17 cellular contexts compared by ENCODE assay signal in the genomic region with DNA sequence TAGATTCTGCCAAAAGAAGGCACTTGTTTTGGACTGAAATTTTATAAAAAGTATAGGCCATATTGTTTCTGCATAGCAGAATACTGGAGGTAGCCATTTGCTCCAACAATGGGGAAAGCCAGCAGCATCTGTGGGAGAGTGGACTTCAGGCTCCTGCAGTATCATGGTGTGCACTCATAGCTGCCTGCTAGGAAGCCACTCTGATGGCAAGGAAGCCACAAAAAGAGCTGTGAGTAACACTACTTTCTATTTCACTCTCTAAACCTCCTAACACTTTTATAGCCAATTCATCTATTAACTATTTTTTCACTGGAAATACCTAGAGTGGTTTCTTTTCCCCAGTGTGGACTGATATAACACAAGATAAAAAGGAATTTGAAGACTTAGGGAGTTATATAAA.
DNase-seq lines count a peak whose midpoint lies in the region; ATAC-seq, FAIRE-seq and TF ChIP-seq lines count a peak whose summit lies in the region.
"Had no signal": no experiment of that assay in that cellular context is flagged by ENCODE, and none has a peak within 500 bp of the region (broad histone marks: within the 10 kb centered on the region; RNA-seq: fewer than 3 reads in every experiment).

No MANE protein-coding gene starts in this region.

- SMC1A ChIA-PET in GM12878 (lab: Charles Lee; ENCODE audit: uncharacterized antibody, unreplicated experiment): interaction anchor here (1.2 to 3.5 kb wide), 7 partner anchors 11 to 54 kb away, joined by 3 to 28 read pairs (median 8); no protein-coding TSS in a partner anchor

- POLR2A ChIA-PET in GM12878 (lab: Charles Lee): no interaction called here

- H3K9ac ChIP-seq in GM12878 (ENCODE audit: control insufficient read depth, insufficient read depth, low read length): no peak overlapping the region

- H3K36me3 ChIP-seq in GM12878 (ENCODE audit: control insufficient read depth in 2 of 2, insufficient read depth in 2 of 2, low read length in 1 of 2) (no peaks in the 10 kb centered on the region), HAP-1 (replicated peaks) (no peaks in the 10 kb centered on the region), adrenal gland (replicated peaks in 1 of 2) (no peaks in the 10 kb centered on the region)

- H2AFZ ChIP-seq in GM12878 (ENCODE audit: control insufficient read depth, low read depth, low read length): no peak overlapping the region

- no peaks in the 10 kb centered on the region for H4K20me1 ChIP-seq in GM12878 (ENCODE audit: control insufficient read depth, insufficient read depth)

- H3K4me2 ChIP-seq in GM12878 (ENCODE audit: control insufficient read depth, insufficient read depth): no peak overlapping the region

- no TSS peak for BruUV-seq in GM12878 (replicated peaks; lab: Mats Ljungman, UMichigan)

- ATAC-seq in GM18502 (IDR thresholded peaks at IDR 0.05; ENCODE audit: poor library complexity, unreplicated experiment) (peak; percentile 59), GM18867 (IDR thresholded peaks at IDR 0.05; ENCODE audit: unreplicated experiment) (peak; percentile 72), HG02610 (IDR thresholded peaks at IDR 0.05; ENCODE audit: unreplicated experiment) (peak; percentile 91), GM12878 (peak; percentile 82)

- DNase-seq in GM12878 (ENCODE audit: low read depth, low spot score) (no peak), HAP-1 (ENCODE audit: low spot score in 2 of 2) (no peak), adrenal gland (no peak)
- DNase-seq in activated CD4-positive, CD25-positive, alpha-beta regulatory T cell (lab: John Stamatoyannopoulos, UW): no peak
- DNase-seq: Caco-2; CD4-positive, CD25-positive, alpha-beta regulatory T cell; EL; NCI-H187 treated with DMSO at 0.1 percent for 48 hours; NCI-H526 treated with DMSO at 0.1 percent for 48 hours; NK-92 treated with Interleukin-12 subunit alpha and Interleukin-12 subunit beta, amount 100 ng/mL, for 24 hours; OCI-M1; SIG-M5 had no signal

- H3K79me2 ChIP-seq in GM12878 (ENCODE audit: control insufficient read depth, insufficient read depth, low read length): no peaks in the 10 kb centered on the region

- no peak overlapping the region for H3K4me3 ChIP-seq in GM12878
- no peak overlapping the region for H3K4me3 ChIP-seq in HAP-1
- no peak overlapping the region for H3K4me3 ChIP-seq in adrenal gland

- in situ Hi-C loops in GM12878 (cut with MboI) (no loop called here), HAP-1 (cut with MboI; ENCODE audit: low sequenced_read_pairs) (no loop called here)

- TF ChIP-seq CTCF in GM12878 (IDR thresholded peaks at IDR 0.05 in 2 of 3, conservative IDR thresholded peaks at IDR 0.05 in 1 of 3; ENCODE audit: control insufficient read depth in 2 of 3, extremely low read depth in 1 of 3, insufficient read depth in 1 of 3, low read depth in 3 of 3, low read length in 3 of 3) (no peak), adrenal gland (IDR thresholded peaks at IDR 0.05) (no peak)

- no peak for TF ChIP-seq POLR2A in GM12878 (IDR thresholded peaks at IDR 0.05; ENCODE audit: low read depth, low read length)
- TF ChIP-seq POLR2A in adrenal gland (IDR thresholded peaks at IDR 0.05): no peak

- RAD21 ChIA-PET in GM12878 (lab: Charles Lee; ENCODE audit: unreplicated experiment): no interaction called here

- intact Hi-C loops in GM12878 (cut with micrococcal nuclease; ENCODE audit: unreplicated experiment) (no loop called here), adrenal gland (cut with DNase I) (no loop called here)

- no peak for FAIRE-seq in GM12878 (lab: Jason Lieb, UNC)
- FAIRE-seq: H1 had no signal

- H3K4me1 ChIP-seq in GM12878 (ENCODE audit: control insufficient read depth, insufficient read depth, low read length) (no peaks in the 10 kb centered on the region), HAP-1 (no peaks in the 10 kb centered on the region), adrenal gland (replicated peaks in 1 of 2) (no peaks in the 10 kb centered on the region)
- H3K4me1 ChIP-seq: Caco-2 had no signal

- H3K27ac ChIP-seq in GM12878 (ENCODE audit: control insufficient read depth, insufficient read depth) (no peak overlapping the region), adrenal gland (no peak overlapping the region)
- H3K27ac ChIP-seq: HL-60 had no signal

- CTCF ChIA-PET in GM12878 (lab: Yijun Ruan, JAX): interaction anchor here (1.5 kb wide), 1 partner anchor 15 kb away, joined by 3 read pairs; no protein-coding TSS in a partner anchor

- H3K27me3 ChIP-seq in GM12878 (replicated peaks in 1 of 2; ENCODE audit: control insufficient read depth in 2 of 2, insufficient read depth in 2 of 2, low read length in 1 of 2): no peaks in the 10 kb centered on the region
- no peaks in the 10 kb centered on the region for H3K27me3 ChIP-seq in HAP-1 (ENCODE audit: low read depth)
- no peaks in the 10 kb centered on the region for H3K27me3 ChIP-seq in adrenal gland

- H3K9me3 ChIP-seq in GM12878 (replicated peaks; ENCODE audit: control insufficient read depth, insufficient read depth, low read length) (no peaks in the 10 kb centered on the region), HAP-1 (no peaks in the 10 kb centered on the region), adrenal gland (replicated peaks in 1 of 3) (no peaks in the 10 kb centered on the region)
- H3K9me3 ChIP-seq: Caco-2 had no signal

- no peak for TF ChIP-seq EP300 in GM12878 (IDR thresholded peaks at IDR 0.05; ENCODE audit: borderline replicate concordance in 1 of 2, control insufficient read depth in 1 of 2, low read depth in 2 of 2, low read length in 2 of 2)

- no peak for TF ChIP-seq RAD21 in GM12878 (IDR thresholded peaks at IDR 0.05; ENCODE audit: insufficient read depth, low read depth, low read length)

TF ChIP-seq in GM12878, 131 proteins besides CTCF, POLR2A, EP300 and RAD21 (continues in another document):
- TF ChIP-seq SREBF2 (IDR thresholded peaks at IDR 0.05; ENCODE audit: low read length) (no peak), HDGF (IDR thresholded peaks at IDR 0.05) (no peak), RUNX3 (IDR thresholded peaks at IDR 0.05; ENCODE audit: low read length) (no peak), CEBPB (IDR thresholded peaks at IDR 0.05; ENCODE audit: borderline replicate concordance in 1 of 2, low read depth in 2 of 2, low read length in 2 of 2) (no peak)
- TF ChIP-seq, protein P1, sequence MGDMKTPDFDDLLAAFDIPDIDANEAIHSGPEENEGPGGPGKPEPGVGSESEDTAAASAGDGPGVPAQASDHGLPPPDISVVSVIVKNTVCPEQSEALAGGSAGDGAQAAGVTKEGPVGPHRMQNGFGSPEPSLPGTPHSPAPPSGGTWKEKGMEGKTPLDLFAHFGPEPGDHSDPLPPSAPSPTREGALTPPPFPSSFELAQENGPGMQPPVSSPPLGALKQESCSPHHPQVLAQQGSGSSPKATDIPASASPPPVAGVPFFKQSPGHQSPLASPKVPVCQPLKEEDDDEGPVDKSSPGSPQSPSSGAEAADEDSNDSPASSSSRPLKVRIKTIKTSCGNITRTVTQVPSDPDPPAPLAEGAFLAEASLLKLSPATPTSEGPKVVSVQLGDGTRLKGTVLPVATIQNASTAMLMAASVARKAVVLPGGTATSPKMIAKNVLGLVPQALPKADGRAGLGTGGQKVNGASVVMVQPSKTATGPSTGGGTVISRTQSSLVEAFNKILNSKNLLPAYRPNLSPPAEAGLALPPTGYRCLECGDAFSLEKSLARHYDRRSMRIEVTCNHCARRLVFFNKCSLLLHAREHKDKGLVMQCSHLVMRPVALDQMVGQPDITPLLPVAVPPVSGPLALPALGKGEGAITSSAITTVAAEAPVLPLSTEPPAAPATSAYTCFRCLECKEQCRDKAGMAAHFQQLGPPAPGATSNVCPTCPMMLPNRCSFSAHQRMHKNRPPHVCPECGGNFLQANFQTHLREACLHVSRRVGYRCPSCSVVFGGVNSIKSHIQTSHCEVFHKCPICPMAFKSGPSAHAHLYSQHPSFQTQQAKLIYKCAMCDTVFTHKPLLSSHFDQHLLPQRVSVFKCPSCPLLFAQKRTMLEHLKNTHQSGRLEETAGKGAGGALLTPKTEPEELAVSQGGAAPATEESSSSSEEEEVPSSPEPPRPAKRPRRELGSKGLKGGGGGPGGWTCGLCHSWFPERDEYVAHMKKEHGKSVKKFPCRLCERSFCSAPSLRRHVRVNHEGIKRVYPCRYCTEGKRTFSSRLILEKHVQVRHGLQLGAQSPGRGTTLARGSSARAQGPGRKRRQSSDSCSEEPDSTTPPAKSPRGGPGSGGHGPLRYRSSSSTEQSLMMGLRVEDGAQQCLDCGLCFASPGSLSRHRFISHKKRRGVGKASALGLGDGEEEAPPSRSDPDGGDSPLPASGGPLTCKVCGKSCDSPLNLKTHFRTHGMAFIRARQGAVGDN (IDR thresholded peaks at IDR 0.05): no peak
- TF ChIP-seq, protein P2, sequence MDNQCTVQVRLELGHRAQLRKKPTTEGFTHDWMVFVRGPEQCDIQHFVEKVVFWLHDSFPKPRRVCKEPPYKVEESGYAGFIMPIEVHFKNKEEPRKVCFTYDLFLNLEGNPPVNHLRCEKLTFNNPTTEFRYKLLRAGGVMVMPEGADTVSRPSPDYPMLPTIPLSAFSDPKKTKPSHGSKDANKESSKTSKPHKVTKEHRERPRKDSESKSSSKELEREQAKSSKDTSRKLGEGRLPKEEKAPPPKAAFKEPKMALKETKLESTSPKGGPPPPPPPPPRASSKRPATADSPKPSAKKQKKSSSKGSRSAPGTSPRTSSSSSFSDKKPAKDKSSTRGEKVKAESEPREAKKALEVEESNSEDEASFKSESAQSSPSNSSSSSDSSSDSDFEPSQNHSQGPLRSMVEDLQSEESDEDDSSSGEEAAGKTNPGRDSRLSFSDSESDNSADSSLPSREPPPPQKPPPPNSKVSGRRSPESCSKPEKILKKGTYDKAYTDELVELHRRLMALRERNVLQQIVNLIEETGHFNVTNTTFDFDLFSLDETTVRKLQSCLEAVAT (IDR thresholded peaks at IDR 0.05): no peak
- TF ChIP-seq, protein P3, sequence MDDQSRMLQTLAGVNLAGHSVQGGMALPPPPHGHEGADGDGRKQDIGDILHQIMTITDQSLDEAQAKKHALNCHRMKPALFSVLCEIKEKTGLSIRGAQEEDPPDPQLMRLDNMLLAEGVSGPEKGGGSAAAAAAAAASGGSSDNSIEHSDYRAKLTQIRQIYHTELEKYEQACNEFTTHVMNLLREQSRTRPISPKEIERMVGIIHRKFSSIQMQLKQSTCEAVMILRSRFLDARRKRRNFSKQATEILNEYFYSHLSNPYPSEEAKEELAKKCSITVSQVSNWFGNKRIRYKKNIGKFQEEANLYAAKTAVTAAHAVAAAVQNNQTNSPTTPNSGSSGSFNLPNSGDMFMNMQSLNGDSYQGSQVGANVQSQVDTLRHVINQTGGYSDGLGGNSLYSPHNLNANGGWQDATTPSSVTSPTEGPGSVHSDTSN (IDR thresholded peaks at IDR 0.05; ENCODE audit: insufficient replicate concordance, low read depth, low read length): no peak
- TF ChIP-seq, protein P4, sequence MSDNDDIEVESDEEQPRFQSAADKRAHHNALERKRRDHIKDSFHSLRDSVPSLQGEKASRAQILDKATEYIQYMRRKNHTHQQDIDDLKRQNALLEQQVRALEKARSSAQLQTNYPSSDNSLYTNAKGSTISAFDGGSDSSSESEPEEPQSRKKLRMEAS (IDR thresholded peaks at IDR 0.05; ENCODE audit: low read depth, low read length): no peak
